ENCODE assay signal across 8 cellular contexts in the genomic region with DNA sequence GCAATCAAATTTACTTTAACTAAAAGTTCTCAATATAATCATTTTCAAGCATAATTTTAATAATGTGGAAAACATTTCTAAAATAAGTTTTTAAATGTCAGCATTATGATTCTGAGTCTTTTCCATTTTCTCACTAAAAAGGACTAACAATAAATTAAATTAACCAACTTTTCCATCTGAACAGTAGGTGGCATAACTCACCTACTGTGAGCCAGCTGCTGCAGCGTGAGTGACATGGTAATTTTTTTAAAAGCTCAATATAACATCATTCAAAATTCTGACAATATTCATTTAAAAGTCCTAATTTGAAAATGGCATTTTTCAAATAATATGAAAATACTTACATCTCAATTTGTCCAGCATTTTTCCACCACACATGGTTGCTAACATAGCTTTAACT.
A peak's percentile ranks its signal among the peaks of the same experiment; 100 is the strongest.
DNase-seq lines count a peak whose midpoint lies in the region; ATAC-seq and TF ChIP-seq lines count a peak whose summit lies in the region.

No MANE protein-coding gene starts in this region.

- ATAC-seq in aorta (ENCODE audit: low FRiP score) (no peak), GM19324 (IDR thresholded peaks at IDR 0.05; ENCODE audit: low FRiP score, unreplicated experiment) (no peak)

- no peak overlapping the region for H3K4me3 ChIP-seq in Peyer's patch
- H3K4me3 ChIP-seq in fibroblast of mammary gland (ENCODE audit: control insufficient read depth, low read depth, low read length), result no peak overlapping the region
- no peak overlapping the region for H3K4me3 ChIP-seq in spleen
- H3K4me3 ChIP-seq in aorta (ENCODE audit: low read length in 2 of 2), result no peak overlapping the region

- H3K4me1 Mint-ChIP-seq in CD14-positive monocyte, result no peaks in the 10 kb centered on the region

- WGBS in spleen, 5 donors, result 2 to 21% (median 9%) methylated on average over 1 of the region's 1 CpG
- 0 to 1% methylated on average over 1 of the region's 1 CpG for WGBS in aorta, 2 donors

- TF ChIP-seq CTCF in CD14-positive monocyte (IDR thresholded peaks at IDR 0.05) (peak; percentile 64), GM20000 (IDR thresholded peaks at IDR 0.05; ENCODE audit: extremely low read depth, missing control alignments) (peak; percentile 30), Peyer's patch (IDR thresholded peaks at IDR 0.05) (peak in 5 of 6 experiments; percentile 27 to 76 (median 71)), fibroblast of mammary gland (conservative IDR thresholded peaks at IDR 0.05; ENCODE audit: control insufficient read depth, insufficient read depth, low read depth, low read length) (peak; percentile 67), spleen (IDR thresholded peaks at IDR 0.05 in 8 of 11, conservative IDR thresholded peaks at IDR 0.05 in 3 of 11) (peak in 9 of 11 experiments; percentile 1 to 61 (median 47))

- no peaks in the 10 kb centered on the region for H3K9me3 Mint-ChIP-seq in CD14-positive monocyte

- H3K36me3 ChIP-seq in Peyer's patch (no peaks in the 10 kb centered on the region), spleen (no peaks in the 10 kb centered on the region), aorta (ENCODE audit: control insufficient read depth in 1 of 2, insufficient read depth in 2 of 2, low read length in 1 of 2) (no peaks in the 10 kb centered on the region)

- H3K27ac ChIP-seq in Peyer's patch, result no peak overlapping the region
- no peak overlapping the region for H3K27ac ChIP-seq in spleen
- H3K27ac ChIP-seq in aorta (ENCODE audit: low read depth in 1 of 2, low read length in 2 of 2), result no peak overlapping the region

- H3K27me3 ChIP-seq in Peyer's patch, result no peaks in the 10 kb centered on the region
- H3K27me3 ChIP-seq in spleen (replicated peaks in 1 of 7), result no peaks in the 10 kb centered on the region
- no peaks in the 10 kb centered on the region for H3K27me3 ChIP-seq in aorta (ENCODE audit: control insufficient read depth in 1 of 2, insufficient read depth in 2 of 2, low read length in 1 of 2)

- no peak for DNase-seq in CD14-positive monocyte (ENCODE audit: low spot score)
- DNase-seq in GM20000 (ENCODE audit: low spot score), result no peak
- peak in 1 of 3 donors; percentile 51 for DNase-seq in Peyer's patch
- DNase-seq in fibroblast of mammary gland (ENCODE audit: low read depth), result peak; percentile 54
- DNase-seq in spleen, result no peak
- no peak for DNase-seq in GF-D8 (lab: John Stamatoyannopoulos, UW)
- DNase-seq in aorta, result no peak

- H3K27ac Mint-ChIP-seq in CD14-positive monocyte, result no peak overlapping the region

- H3K4me1 ChIP-seq in Peyer's patch, result no peaks in the 10 kb centered on the region
- H3K4me1 ChIP-seq in spleen, result peaks cover 0 to 6% (median 0%) of the 10 kb centered on the region in 6 donors
- H3K4me1 ChIP-seq in aorta (ENCODE audit: control insufficient read depth in 1 of 2, insufficient read depth in 2 of 2, low read length in 2 of 2), result no peaks in the 10 kb centered on the region

- intact Hi-C loops in CD14-positive monocyte (cut with micrococcal nuclease) (no loop called here), spleen (cut with DNase I; ENCODE audit: low total_unique reads) (no loop called here), aorta (cut with DNase I) (loop anchor here (1.0 to 2.0 kb wide), 2 partner anchors 57 to 58 kb away; no protein-coding TSS in a partner anchor)

- no peaks in the 10 kb centered on the region for H3K9me3 ChIP-seq in Peyer's patch
- no peaks in the 10 kb centered on the region for H3K9me3 ChIP-seq in spleen
- H3K9me3 ChIP-seq in aorta (ENCODE audit: control insufficient read depth, low read length), result no peaks in the 10 kb centered on the region

- TF ChIP-seq POLR2A in Peyer's patch (IDR thresholded peaks at IDR 0.05), result no peak
- no peak for TF ChIP-seq POLR2A in spleen (IDR thresholded peaks at IDR 0.05)

- H3K4me3 Mint-ChIP-seq in CD14-positive monocyte, result no peak overlapping the region

- H3K36me3 Mint-ChIP-seq in CD14-positive monocyte, result no peaks in the 10 kb centered on the region

- H3K27me3 Mint-ChIP-seq in CD14-positive monocyte (ENCODE audit: low read depth in 3 of 3), result peaks cover 0 to 2% (median 0%) of the 10 kb centered on the region in 3 donors

Comparison
In these comparisons a context has a peak if more than half of its experiments do, and no peak if none do; other contexts are left out.
1. intact Hi-C loops: an anchor here in aorta (1.0 to 2.0 kb wide); none called in CD14-positive monocyte and spleen.